ENCODE assay signal across 20 cellular contexts in genomic region chr4:12173496-12173895, GRCh38.
"Had no signal": no experiment of that assay in that cellular context is flagged by ENCODE, and none has a peak within 500 bp of the region (broad histone marks: within the 10 kb centered on the region; RNA-seq: fewer than 3 reads in every experiment).

No MANE protein-coding gene starts in this region.

- H3K79me2 ChIP-seq: hepatocyte had no signal

- H3K27me3 ChIP-seq: esophagus muscularis mucosa, foreskin keratinocyte, gastroesophageal sphincter, heart left ventricle, hepatocyte had no signal

- DNase-seq: dermis blood vessel endothelial cell; dorsolateral prefrontal cortex; effector CD4-positive, alpha-beta T cell; effector memory CD4-positive, alpha-beta T cell; foreskin keratinocyte; heart left ventricle; hypothalamus; immature natural killer cell; islet precursor cell; kidney; kidney glomerular epithelial cell; left colon; left ventricle myocardium superior; lower lobe of right lung; mesenchymal stem cell; midbrain had no signal

- H3K27ac ChIP-seq: coronary artery, dorsolateral prefrontal cortex, esophagus muscularis mucosa, foreskin keratinocyte, gastroesophageal sphincter, hepatocyte, lower lobe of right lung had no signal

- H3K4me1 ChIP-seq: foreskin keratinocyte, gastroesophageal sphincter, lower lobe of right lung had no signal

- H3K36me3 ChIP-seq: esophagus muscularis mucosa, gastroesophageal sphincter, heart left ventricle, lower lobe of right lung had no signal

- H3K4me3 ChIP-seq: coronary artery, dorsolateral prefrontal cortex, esophagus muscularis mucosa, gastroesophageal sphincter, heart left ventricle, hepatocyte, lower lobe of right lung had no signal

- H3K4me2 ChIP-seq: hepatocyte had no signal
